Comparison of ENCODE assay signal across 22 cellular contexts in the genomic region with DNA sequence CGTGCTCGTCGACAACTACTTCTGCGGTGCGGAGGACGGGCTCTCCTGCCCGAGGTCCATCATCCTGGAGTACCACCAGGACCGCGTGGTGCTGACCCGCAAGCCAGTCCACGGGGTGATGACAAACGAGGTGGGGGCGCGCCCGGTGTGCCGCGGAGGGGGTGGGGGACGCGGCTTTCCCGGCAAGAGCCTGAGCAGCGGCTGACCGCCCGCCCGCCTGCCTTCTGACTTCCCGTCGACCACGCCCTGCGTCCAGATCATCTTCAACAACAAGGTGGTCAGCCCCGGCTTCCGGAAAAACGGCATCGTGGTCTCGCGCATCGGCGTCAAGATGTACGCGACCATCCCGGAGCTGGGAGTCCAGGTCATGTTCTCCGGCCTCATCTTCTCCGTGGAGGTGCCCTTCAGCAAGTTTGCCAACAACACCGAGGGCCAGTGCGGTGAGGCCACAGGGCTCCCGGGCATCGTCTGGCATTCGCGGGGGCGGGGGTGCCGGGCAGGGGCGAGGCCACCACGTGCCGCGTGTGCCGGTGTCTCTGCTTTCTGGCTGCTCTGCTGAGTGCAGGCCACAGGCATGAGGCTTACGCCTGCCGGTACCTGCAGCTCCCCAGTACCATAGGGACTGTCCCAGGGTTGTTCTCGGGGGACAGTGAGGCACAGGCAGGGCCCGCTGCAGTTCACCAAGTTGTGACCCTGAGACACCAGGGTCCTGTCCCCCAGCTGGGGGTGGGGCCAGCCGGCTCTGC. TPM values are rescaled to one million over a fixed set of nuclear protein-coding genes. Genes with fewer than 3 reads are reported as not detected.
DNase-seq lines count a peak whose midpoint lies in the region; ATAC-seq and TF ChIP-seq lines count a peak whose summit lies in the region.
"Had no signal": no experiment of that assay in that cellular context is flagged by ENCODE, and none has a peak within 500 bp of the region (broad histone marks: within the 10 kb centered on the region; RNA-seq: fewer than 3 reads in every experiment).

No MANE protein-coding gene starts in this region.

- TF ChIP-seq CTCF in C4-2B (conservative IDR thresholded peaks at IDR 0.05) (no peak), GM10266 (IDR thresholded peaks at IDR 0.05; ENCODE audit: control insufficient read depth, insufficient read depth, low read depth, missing control alignments) (no peak), psoas muscle (IDR thresholded peaks at IDR 0.05) (no peak), prostate gland (IDR thresholded peaks at IDR 0.05) (no peak)

- H3K36me3 ChIP-seq in psoas muscle (ENCODE audit: insufficient read depth in 1 of 2, low read depth in 1 of 2) (no peaks in the 10 kb centered on the region), prostate gland (no peaks in the 10 kb centered on the region)
- H3K36me3 ChIP-seq: adrenal gland, uterus had no signal

- DNase-seq in GM10266 (ENCODE audit: extremely low spot score) (peak; percentile 22), iPS-NIHi11 (ENCODE audit: low spot score) (peak; percentile 7), psoas muscle (peak; percentile 13 to 53), prostate gland (ENCODE audit: low spot score) (no peak), ACHN (no peak), midbrain (lab: John Stamatoyannopoulos, UW) (no peak)
- DNase-seq: activated CD4-positive, alpha-beta memory T cell treated with anti-CD3 and anti-CD28 coated beads for 36 hours; activated T-cell treated with anti-CD3 and anti-CD28 coated beads, Interleukin-2, amount 50 U/mL, for 48 hours; AML-193; Calu3; central memory CD4-positive, alpha-beta T cell; effector memory CD8-positive, alpha-beta T cell; mesendoderm; NCI-H1930; NK-92 treated with Interleukin-12 subunit alpha and Interleukin-12 subunit beta, amount 100 ng/mL, for 24 hours had no signal

- intact Hi-C loops in psoas muscle (cut with DNase I): no loop called here
- intact Hi-C loops in prostate gland (cut with DNase I): no loop called here

- in situ Hi-C loops in ACHN (cut with HindIII; ENCODE audit: low pct_ligation_motif_present, low pct_unique_long_range_greater_than_20kb, low sequenced_read_pairs): no loop called here

- H3K27me3 ChIP-seq in psoas muscle (ENCODE audit: insufficient read depth in 3 of 3, low read length in 2 of 3): peaks cover 0 to 47% (median 9%) of the 10 kb centered on the region in 3 donors
- H3K27me3 ChIP-seq in prostate gland (replicated peaks; ENCODE audit: insufficient read depth): peaks cover 12% of the 10 kb centered on the region

- no peak for TF ChIP-seq POLR2A in prostate gland (IDR thresholded peaks at IDR 0.05)

- WGBS in psoas muscle, 3 donors: 93 to 96% (median 94%) methylated on average over 53 to 59 of the region's 59 CpGs
- WGBS in prostate gland: 95% methylated on average over 59 of the region's 59 CpGs

- H3K4me1 ChIP-seq in psoas muscle (no peaks in the 10 kb centered on the region), prostate gland (replicated peaks) (peaks cover under 1% of the 10 kb centered on the region)
- H3K4me1 ChIP-seq: adrenal gland, uterus had no signal

- H3K9me3 ChIP-seq in psoas muscle: no peaks in the 10 kb centered on the region
- H3K9me3 ChIP-seq in prostate gland: no peaks in the 10 kb centered on the region
- H3K9me3 ChIP-seq: adrenal gland, uterus had no signal

- H3K27ac ChIP-seq in C4-2B: peak overlapping the region; percentile 44
- H3K27ac ChIP-seq in psoas muscle: no peak overlapping the region
- H3K27ac ChIP-seq in prostate gland: no peak overlapping the region
- H3K27ac ChIP-seq: adrenal gland, HL-60, uterus had no signal

- no peak for ATAC-seq in psoas muscle
- ATAC-seq: effector memory CD8-positive, alpha-beta T cell had no signal

- H3K4me3 ChIP-seq in psoas muscle (no peak overlapping the region), prostate gland (no peak overlapping the region)
- H3K4me3 ChIP-seq: adrenal gland, uterus had no signal

RNA-seq across cellular contexts. Expression of gene MUC5B, which starts 28.5 kb away (rescaled TPM):
- total RNA-seq in psoas muscle (under 1 TPM in 3 of 4 donors, not detected in 1; 0.02 to 0.41 (median 0.20) TPM), prostate gland (10 to 100 TPM in 1 of 2 donors, under 1 TPM in 1; 0.18 to 17.3 TPM)
- polyA plus RNA-seq in psoas muscle: under 1 TPM in 1 of 3 donors, not detected in 2; under 0.01 TPM
- total RNA-seq: activated CD4-positive, alpha-beta memory T cell treated with anti-CD3 and anti-CD28 coated beads for 36 hours; G401; RPMI7951 had no signal

RNA-seq across cellular contexts. Expression of gene MUC5AC, which starts 36.7 kb away (rescaled TPM):
- total RNA-seq in psoas muscle (under 1 TPM in 1 of 4 donors, not detected in 3; 0.02 TPM), prostate gland (under 1 TPM; 0.05 to 0.45 TPM)
- polyA plus RNA-seq in psoas muscle: not detected
- total RNA-seq: activated CD4-positive, alpha-beta memory T cell treated with anti-CD3 and anti-CD28 coated beads for 36 hours; G401; neural crest cell; RPMI7951 had no signal

Comparison
In these comparisons a context has a peak if more than half of its experiments do, and no peak if none do; other contexts are left out.
1. DNase-seq: peak in GM10266 (single experiment), iPS-NIHi11 (single experiment) and psoas muscle (2 of 2); none in prostate gland (single experiment), ACHN (single experiment) and midbrain (single experiment).